Comparison of ENCODE assay signal across 8 cellular contexts in the genomic region with DNA sequence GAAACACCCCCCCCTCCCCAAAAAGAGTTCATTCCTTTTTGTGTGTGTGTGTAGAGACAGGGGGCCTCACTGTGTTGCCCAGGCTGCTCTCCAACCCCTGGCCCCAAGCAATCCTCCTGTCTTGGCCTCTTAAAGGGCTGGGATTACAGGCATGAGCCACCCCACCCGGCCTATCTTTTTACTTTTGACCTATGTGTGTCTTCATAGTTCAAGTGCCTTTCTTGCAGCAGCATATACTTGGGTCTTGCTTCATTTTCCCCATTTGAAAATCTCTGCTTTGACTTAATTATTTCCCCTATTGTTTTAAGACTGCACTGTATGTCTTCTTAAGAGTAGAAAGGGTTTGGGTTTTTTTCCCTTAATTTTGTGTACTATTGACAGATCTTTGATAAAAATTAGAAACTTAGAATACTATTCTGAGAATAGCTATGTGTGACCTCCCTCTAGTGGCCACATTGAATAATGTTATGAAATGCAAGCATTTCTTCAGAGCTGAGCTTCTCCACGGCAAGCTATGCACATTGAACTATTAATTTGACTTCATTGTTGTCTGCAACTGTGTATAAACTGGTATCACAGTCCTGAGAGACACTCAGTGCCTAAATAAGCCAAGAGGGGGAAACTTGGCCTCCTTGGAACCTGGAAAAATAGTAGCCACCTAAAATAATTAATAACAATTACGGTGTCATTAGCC. TPM values are rescaled to one million over a fixed set of nuclear protein-coding genes. Genes with fewer than 3 reads are reported as not detected.
DNase-seq lines count a peak whose midpoint lies in the region; ATAC-seq, FAIRE-seq and TF ChIP-seq lines count a peak whose summit lies in the region.

No MANE protein-coding gene starts in this region.

- POLR2A ChIA-PET in A673 (lab: Charles Lee; ENCODE audit: low non-redundant PET) = interaction anchor here (0.6 kb wide), 2 partner anchors 72 to 95 kb away, joined by 3 to 8 read pairs; no protein-coding TSS in a partner anchor

- H3K27ac ChIP-seq in A673 (ENCODE audit: low read depth, low read length, poor library complexity, severe bottlenecking) (no peak overlapping the region), left lung (no peak overlapping the region)

- no peak for FAIRE-seq in urothelium cell line (lab: Jason Lieb, UNC)

- H3K4me1 ChIP-seq in A673 (ENCODE audit: insufficient read depth, low read length, poor library complexity, severe bottlenecking) = no peaks in the 10 kb centered on the region
- no peaks in the 10 kb centered on the region for H3K4me1 ChIP-seq in left lung

- CTCF ChIA-PET in A673 (lab: Charles Lee) = interaction anchor here (0.6 to 1.1 kb wide), 13 partner anchors 9 to 870 kb away, joined by 3 to 10 read pairs (median 3); a partner anchor contains a TSS

- H3K27me3 ChIP-seq in A673 (replicated peaks; ENCODE audit: insufficient read depth, low read depth, low read length, poor library complexity) (no peaks in the 10 kb centered on the region), left lung (peaks cover 0 to 15% of the 10 kb centered on the region in 2 donors)

- intact Hi-C loops in A673 (cut with micrococcal nuclease; ENCODE audit: unreplicated experiment) = loop anchor here (1.0 to 10.0 kb wide), 3 partner anchors 94 to 870 kb away; no protein-coding TSS in a partner anchor
- intact Hi-C loops in left lung (cut with DNase I) = loop anchor here in 1 of 2 donors (10.0 kb wide), 1 partner anchor 100 kb away; no protein-coding TSS in a partner anchor

- no peaks in the 10 kb centered on the region for H3K36me3 ChIP-seq in A673 (ENCODE audit: insufficient read depth, low read length, poor library complexity, severe bottlenecking)
- no peaks in the 10 kb centered on the region for H3K36me3 ChIP-seq in left lung

- H3K9me3 ChIP-seq in A673 (ENCODE audit: low read depth, low read length, poor library complexity, severe bottlenecking) = no peaks in the 10 kb centered on the region
- no peaks in the 10 kb centered on the region for H3K9me3 ChIP-seq in left lung

- ATAC-seq in HG03095 (IDR thresholded peaks at IDR 0.05; ENCODE audit: unreplicated experiment) = peak; percentile 68
- peak; percentile 91 for ATAC-seq in left lung

- TF ChIP-seq CTCF in A673 (conservative IDR thresholded peaks at IDR 0.05; ENCODE audit: low read depth, low read length) = peak; percentile 84
- TF ChIP-seq CTCF in GM12865 (IDR thresholded peaks at IDR 0.05; ENCODE audit: insufficient read depth, low read depth, low read length, missing control alignments) = peak; percentile 63
- TF ChIP-seq CTCF in left lung (IDR thresholded peaks at IDR 0.05) = peak; percentile 64 to 72

- BruUV-seq in A673 (replicated peaks; lab: Mats Ljungman, UMichigan) = no TSS peak

- H3K4me3 ChIP-seq in A673 (ENCODE audit: low read depth, low read length, poor library complexity, severe bottlenecking) = no peak overlapping the region
- no peak overlapping the region for H3K4me3 ChIP-seq in GM12865 (ENCODE audit: low read depth, low read length)
- no peak overlapping the region for H3K4me3 ChIP-seq in left lung

- DNase-seq in A673 (ENCODE audit: low spot score) (peak; percentile 63), GM12865 (ENCODE audit: low read depth) (peak; percentile 69), NOMO-1 treated with DMSO at 0.1 percent for 48 hours (lab: John Stamatoyannopoulos, UW; ENCODE audit: unreplicated experiment) (peak; percentile 36), cerebellar cortex (ENCODE audit: low spot score) (peak; percentile 73), left lung (no peak), urothelium cell line (ENCODE audit: low spot score) (peak; percentile 37), NCI-H187 treated with DMSO at 0.1 percent for 48 hours (lab: John Stamatoyannopoulos, UW) (no peak)

RNA-seq across cellular contexts. Expression of a gene that starts 8.7 kb away (rescaled TPM):
- total RNA-seq in A673 (2021) (18.6 and 21.9 TPM in 2 replicates), left lung (10 to 100 TPM; 37.6 to 57.3 TPM)

Comparison
In these comparisons a context has a peak if more than half of its experiments do, and no peak if none do; other contexts are left out.
1. DNase-seq: peak in A673 (single experiment), GM12865 (single experiment), NOMO-1 treated with DMSO at 0.1 percent for 48 hours (single experiment), cerebellar cortex (single experiment) and urothelium cell line (single experiment); none in left lung (0 of 2) and NCI-H187 treated with DMSO at 0.1 percent for 48 hours (single experiment).
2. Peak in every context shown above with its lines, with median percentiles within 50 percentile points of each other: CTCF ChIP-seq.